In the genomic region with DNA sequence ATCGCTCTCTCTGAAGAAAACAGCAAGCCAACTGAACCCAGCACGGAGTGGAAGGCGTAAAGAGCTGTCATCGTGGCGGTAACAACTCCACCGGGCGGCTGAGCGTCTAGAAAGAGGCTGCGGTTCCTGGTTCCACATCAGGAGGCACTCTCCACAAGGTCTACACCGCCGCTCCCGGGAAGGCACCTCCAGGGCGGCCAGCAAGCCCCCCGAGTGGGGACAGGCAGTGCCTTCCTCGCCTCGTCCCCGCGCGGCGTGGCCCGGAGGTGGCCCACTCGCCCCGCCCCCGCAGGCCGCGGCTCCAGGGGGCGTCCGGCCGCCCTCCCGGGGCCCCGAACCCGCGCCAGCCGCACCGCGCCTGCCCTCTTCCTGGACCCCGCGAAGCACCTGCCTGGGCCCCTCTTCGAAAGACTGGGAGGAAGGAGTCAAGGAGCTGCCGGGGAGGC, we compare ENCODE assay signal across 8 cellular contexts. TPM values are rescaled to one million over a fixed set of nuclear protein-coding genes. Genes with fewer than 3 reads are reported as not detected.
DNase-seq lines count a peak whose midpoint lies in the region; ATAC-seq and TF ChIP-seq lines count a peak whose summit lies in the region.

No MANE protein-coding gene starts in this region.

- 0 to 2% methylated on average over 20 to 27 of the region's 40 CpGs for WGBS in mesodermal cell (ENCODE audit: insufficient coverage in 2 of 2), 2 experiments

- peaks cover 6% of the 10 kb centered on the region for H3K4me1 ChIP-seq in mesodermal cell (ENCODE audit: control insufficient read depth, insufficient read depth, low read length, poor library complexity, severe bottlenecking)

- H3K27ac ChIP-seq in mesodermal cell (ENCODE audit: low read depth, low read length, severe bottlenecking), result peak overlapping the region; percentile 93

- no peaks in the 10 kb centered on the region for H3K9me3 ChIP-seq in mesodermal cell (ENCODE audit: control insufficient read depth, low read length)

- ATAC-seq in GM21717 (IDR thresholded peaks at IDR 0.05; ENCODE audit: unreplicated experiment), result peak; percentile 43

- TF ChIP-seq CTCF in GM10248 (IDR thresholded peaks at IDR 0.05; ENCODE audit: control extremely low read depth, extremely low read depth, low read depth, missing control alignments), result no peak

- POLR2A ChIA-PET in GM10248 (lab: Yijun Ruan, JAX), result interaction anchor here (0.7 to 0.9 kb wide), 2 partner anchors 9 to 39 kb away, joined by 4 read pairs; no protein-coding TSS in a partner anchor

- H3K4me3 ChIP-seq in mesodermal cell (ENCODE audit: extremely low read depth, insufficient read depth, low read length, poor library complexity, severe bottlenecking), result peak overlapping the region; percentile 88

- CTCF ChIA-PET in GM10248 (lab: Yijun Ruan, JAX), result interaction anchor here (0.9 to 4.2 kb wide), 15 partner anchors 10 to 297 kb away, joined by 3 to 26 read pairs (median 4); no protein-coding TSS in a partner anchor

- DNase-seq in GM10248 (ENCODE audit: extremely low spot score) (peak; percentile 62), KG1 (lab: John Stamatoyannopoulos, UW) (peak; percentile 48), ecto neural progenitor cell (ENCODE audit: low spot score) (peak; percentile 69), GOT3 (lab: John Stamatoyannopoulos, UW) (no peak)
- DNase-seq in activated CD4-positive, alpha-beta T cell treated with anti-CD3 and anti-CD28 coated beads for 24 hours (ENCODE audit: low read depth in 2 of 2), result peak; percentile 28
- peak; percentile 14 to 15 for DNase-seq in stimulated activated CD8-positive, alpha-beta memory T cell treated with anti-CD3 and anti-CD28 coated beads, Interleukin-4, amount 100 ng/mL, for 1 hour (ENCODE audit: low read depth in 2 of 2, low spot score in 1 of 2)

- H3K36me3 ChIP-seq in mesodermal cell (ENCODE audit: control insufficient read depth, insufficient read depth, low read length), result no peaks in the 10 kb centered on the region

RNA-seq across cellular contexts. Expression of a gene that starts 0.7 kb away (rescaled TPM):
- polyA plus RNA-seq in mesodermal cell (2013, experiment 1 of 2), result 6.9 TPM
- polyA plus RNA-seq in mesodermal cell (2013, experiment 2 of 2), result 6.4 TPM
